24 cellular contexts compared by ENCODE assay signal in the genomic region with DNA sequence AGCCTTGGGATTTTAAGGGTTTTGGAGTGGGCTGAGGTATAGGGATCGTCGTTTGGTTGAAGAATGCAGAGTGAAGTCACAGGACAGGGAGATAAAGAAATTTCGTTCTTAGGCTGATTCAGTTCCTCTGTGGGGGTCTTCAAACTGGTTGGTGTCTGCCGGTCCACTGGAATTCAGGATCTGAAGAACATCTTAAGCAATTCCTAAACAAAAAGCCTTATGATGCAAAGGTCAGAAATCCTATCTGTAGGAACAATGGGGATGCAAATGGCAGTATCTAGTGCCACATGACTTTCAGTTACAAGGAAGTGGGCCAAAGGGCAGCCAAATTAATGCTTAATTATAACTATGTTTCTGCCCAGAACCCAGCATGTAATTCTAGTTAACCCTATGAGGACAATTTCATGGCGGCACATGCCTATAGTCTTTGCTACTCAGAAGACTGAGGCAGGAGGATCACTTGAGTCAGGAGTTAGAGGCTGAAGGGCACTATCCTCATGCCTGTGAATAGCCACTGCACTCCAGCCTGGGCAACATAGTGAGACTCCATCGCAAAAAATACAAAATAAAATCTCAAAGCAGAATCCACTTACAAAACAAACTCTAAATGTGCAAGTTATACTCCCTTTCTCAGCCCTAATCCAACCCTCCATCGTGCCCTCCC. TPM values are rescaled to one million over a fixed set of nuclear protein-coding genes. Genes with fewer than 3 reads are reported as not detected.
A peak's percentile ranks its signal among the peaks of the same experiment; 100 is the strongest.
DNase-seq lines count a peak whose midpoint lies in the region; ATAC-seq and TF ChIP-seq lines count a peak whose summit lies in the region.
"Had no signal": no experiment of that assay in that cellular context is flagged by ENCODE, and none has a peak within 500 bp of the region (broad histone marks: within the 10 kb centered on the region; RNA-seq: fewer than 3 reads in every experiment).

No MANE protein-coding gene starts in this region.

- no peak overlapping the region for H2AFZ ChIP-seq in H9 (ENCODE audit: low read length)

- H4K91ac ChIP-seq in H9 (ENCODE audit: insufficient read length, low read depth, low read length) = no peak overlapping the region

- H2BK12ac ChIP-seq in H9 (ENCODE audit: insufficient read length, low read depth, low read length) = no peak overlapping the region

- no peaks in the 10 kb centered on the region for H3K79me1 ChIP-seq in H9 (ENCODE audit: insufficient read depth, low read depth, low read length, poor library complexity, severe bottlenecking)

- peak overlapping the region; percentile 7 to 98 (median 71); a peak in 5 of 7 replicates for H3K27ac Mint-ChIP-seq in H9
- peak overlapping the region; percentile 31 to 85 (median 69) for H3K27ac Mint-ChIP-seq in brain
- H3K27ac Mint-ChIP-seq: activated CD8-positive, alpha-beta T cell treated with anti-CD3 and anti-CD28 coated beads for 36 hours; HFFc6; T-cell had no signal

- H3K36me3 ChIP-seq in suprapubic skin = no peaks in the 10 kb centered on the region
- H3K36me3 ChIP-seq: Peyer's patch had no signal

- no peak overlapping the region for H2BK15ac ChIP-seq in H9 (ENCODE audit: low read depth, low read length)

- no peak overlapping the region for H4K5ac ChIP-seq in H9 (ENCODE audit: insufficient read length, low read depth, low read length)

- no peak overlapping the region for H4K8ac ChIP-seq in H9 (replicated peaks; ENCODE audit: insufficient read length, low read depth, low read length)

- H2BK20ac ChIP-seq in H9 (ENCODE audit: low read depth, low read length, poor library complexity, severe bottlenecking) = no peak overlapping the region

- H3K27me3 ChIP-seq in H9 (ENCODE audit: insufficient read depth, low read length) (no peaks in the 10 kb centered on the region), suprapubic skin (peaks cover 8% of the 10 kb centered on the region)
- H3K27me3 ChIP-seq: body of pancreas had no signal

- H2AK5ac ChIP-seq in H9 (ENCODE audit: insufficient read length, low read length) = no peak overlapping the region

- DNase-seq in H9 (no peak), left lobe of liver (ENCODE audit: low spot score) (no peak), suprapubic skin (ENCODE audit: low spot score in 2 of 2) (no peak), SKM-1 treated with dmso at 0.1 percent for 144 hours (lab: John Stamatoyannopoulos, UW; ENCODE audit: unreplicated experiment) (no peak), inferior parietal cortex (ENCODE audit: extremely low spot score) (no peak)
- DNase-seq: activated CD4-positive, CD25-positive, alpha-beta regulatory T cell treated with anti-CD3 and anti-CD28 coated beads, Interleukin-2, amount 50 U/mL, for 72 hours; activated CD8-positive, alpha-beta T cell treated with anti-CD3 and anti-CD28 coated beads for 36 hours; activated gamma-delta T cell; body of pancreas; effector CD8-positive, alpha-beta T cell; HFFc6; MV-4-11; NCI-H187; NCI-H2171 treated with DMSO at 0.1 percent for 48 hours; NCI-H526; Peyer's patch; SIG-M5; small intestine; stimulated activated CD4-positive, alpha-beta T cell treated with anti-CD3 and anti-CD28 coated beads, Interleukin-2, amount 100 ng/mL, for 24 hours; substantia nigra; T-cell had no signal

- H3K14ac ChIP-seq in H9 (ENCODE audit: insufficient read depth, low read length) = no peak overlapping the region

- H4K20me1 ChIP-seq in H9 (ENCODE audit: control insufficient read depth, insufficient read depth, insufficient read length) = no peaks in the 10 kb centered on the region

- H3K27ac ChIP-seq in H9 (ENCODE audit: insufficient read length, low read depth, low read length) = no peak overlapping the region
- H3K27ac ChIP-seq in suprapubic skin = peak overlapping the region; percentile 44
- H3K27ac ChIP-seq: body of pancreas, Peyer's patch had no signal

- H2BK120ac ChIP-seq in H9 (ENCODE audit: low read depth, low read length, poor library complexity, severe bottlenecking) = no peak overlapping the region

- ATAC-seq in left lobe of liver (peak; percentile 1), HG02870 (IDR thresholded peaks at IDR 0.05; ENCODE audit: unreplicated experiment) (no peak)
- ATAC-seq: activated CD8-positive, alpha-beta T cell treated with anti-CD3 and anti-CD28 coated beads for 36 hours; body of pancreas; T-cell had no signal

- H2BK5ac ChIP-seq in H9 (ENCODE audit: insufficient read length, low read length) = no peak overlapping the region

- peaks cover 2% of the 10 kb centered on the region for H3K23me2 ChIP-seq in H9 (ENCODE audit: insufficient read length, low read depth, low read length, poor library complexity, severe bottlenecking)

- H3K9ac ChIP-seq in H9 (ENCODE audit: extremely low read depth, insufficient read length, low read length) = no peak overlapping the region

- no peak for TF ChIP-seq POLR2A in suprapubic skin (IDR thresholded peaks at IDR 0.05)

- H3K56ac ChIP-seq in H9 (ENCODE audit: insufficient read length, low read depth, low read length) = no peak overlapping the region

- no peak overlapping the region for H3K4me3 Mint-ChIP-seq in H9
- peak overlapping the region in 1 of 5 experiments; percentile 17 for H3K4me3 Mint-ChIP-seq in brain
- H3K4me3 Mint-ChIP-seq: activated CD8-positive, alpha-beta T cell treated with anti-CD3 and anti-CD28 coated beads for 36 hours; HFFc6; T-cell had no signal

- no peak overlapping the region for H3T11ph ChIP-seq in H9 (ENCODE audit: low read length)

- WGBS in H9 (ENCODE audit: extremely low coverage, insufficient read length, low lambda C conversion rate) = no CpG with 5 or more reads among the region's 7 CpGs
- 63% methylated on average over 7 of the region's 7 CpGs for WGBS in suprapubic skin

- H3K4me3 ChIP-seq in suprapubic skin = no peak overlapping the region
- H3K4me3 ChIP-seq: body of pancreas, Peyer's patch had no signal

- peak overlapping the region; percentile 15 for H3K18ac ChIP-seq in H9 (ENCODE audit: insufficient read length, low read depth, low read length)

- no peak for TF ChIP-seq EP300 in suprapubic skin (IDR thresholded peaks at IDR 0.05)

- H3K4ac ChIP-seq in H9 (ENCODE audit: low read depth, low read length) = no peak overlapping the region

- H3K4me1 ChIP-seq in H9 (ENCODE audit: insufficient read depth, low read length) = no peaks in the 10 kb centered on the region; the same call in 1 of the 2 replicates
- H3K4me1 ChIP-seq in suprapubic skin = peaks cover 12% of the 10 kb centered on the region

- peaks cover 6% of the 10 kb centered on the region for H3K9me3 ChIP-seq in H9 (ENCODE audit: control insufficient read depth, low read depth, low read length)
- H3K9me3 ChIP-seq in suprapubic skin = no peaks in the 10 kb centered on the region
- H3K9me3 ChIP-seq: body of pancreas, Peyer's patch had no signal

- peaks cover 53 to 60% of the 10 kb centered on the region in 2 experiments for H3K4me1 Mint-ChIP-seq in H9
- H3K4me1 Mint-ChIP-seq in brain = peaks cover 27% of the 10 kb centered on the region

- H3K4me2 ChIP-seq in H9 (ENCODE audit: insufficient read depth, insufficient read length, low read length) = peak overlapping the region; percentile 27

- H3K23ac ChIP-seq in H9 (ENCODE audit: insufficient read length, low read depth, low read length) = no peak overlapping the region

- H3K9me3 Mint-ChIP-seq in H9 (peaks cover 13 to 22% of the 10 kb centered on the region in 2 experiments), brain (peaks cover 0 to 17% (median 8%) of the 10 kb centered on the region in 5 experiments)
- H3K9me3 Mint-ChIP-seq: activated CD8-positive, alpha-beta T cell treated with anti-CD3 and anti-CD28 coated beads for 36 hours had no signal

- TF ChIP-seq CTCF in H9 (conservative IDR thresholded peaks at IDR 0.05) (no peak), brain (conservative IDR thresholded peaks at IDR 0.05) (no peak), suprapubic skin (IDR thresholded peaks at IDR 0.05) (no peak)

- H3K27me3 Mint-ChIP-seq in H9 (ENCODE audit: low read depth) = peaks cover 3% of the 10 kb centered on the region; the same call in 1 of the 2 replicates
- peaks cover 13% of the 10 kb centered on the region for H3K27me3 Mint-ChIP-seq in brain

- H3K79me2 ChIP-seq in H9 (ENCODE audit: insufficient read depth, low read length) = no peaks in the 10 kb centered on the region

- H3K36me3 Mint-ChIP-seq in H9 (ENCODE audit: insufficient read depth in 1 of 3, low read depth in 3 of 3) (peaks cover 3 to 17% (median 4%) of the 10 kb centered on the region in 3 experiments; a peak in 6 of 7 replicates), brain (no peaks in the 10 kb centered on the region)
- H3K36me3 Mint-ChIP-seq: T-cell had no signal

RNA-seq across cellular contexts. Expression of a gene that starts 4.6 kb away (rescaled TPM):
- total RNA-seq in H9 (2021) (8.2 and 9.9 TPM in 2 replicates), left lobe of liver (44.8 TPM), suprapubic skin (1 to 10 TPM; 2.6 to 8.1 (median 5.5) TPM)
- 1.1 TPM for polyA plus RNA-seq in brain (ENCODE audit: insufficient read depth, low read depth, low replicate concordance)
- total RNA-seq: activated CD8-positive, alpha-beta T cell treated with anti-CD3 and anti-CD28 coated beads for 36 hours had no signal

RNA-seq across cellular contexts. Expression of a gene that starts 15.6 kb away (rescaled TPM):
- 21.1 and 21.5 TPM in 2 replicates for total RNA-seq in H9 (2021)
- 8.3 TPM for polyA plus RNA-seq in brain (ENCODE audit: insufficient read depth, low read depth, low replicate concordance)
- total RNA-seq in left lobe of liver = 3.2 TPM
- total RNA-seq in suprapubic skin = 10 to 100 TPM; 15.0 to 27.0 (median 25.8) TPM

RNA-seq across cellular contexts. Expression of a gene that starts 53.6 kb away (rescaled TPM):
- total RNA-seq in H9 (2021) = 15.2 and 17.5 TPM in 2 replicates
- 10.3 TPM for polyA plus RNA-seq in brain (ENCODE audit: insufficient read depth, low read depth, low replicate concordance)
- total RNA-seq in left lobe of liver = 7.1 TPM
- total RNA-seq in suprapubic skin = 1 to 10 TPM; 1.1 to 8.9 (median 4.2) TPM
- total RNA-seq: activated CD8-positive, alpha-beta T cell treated with anti-CD3 and anti-CD28 coated beads for 36 hours; lung microvascular endothelial cell had no signal
